ENCODE assay signal across 8 cellular contexts in genomic region chr5:141878771-141879759, GRCh38. TPM values are rescaled to one million over a fixed set of nuclear protein-coding genes. Genes with fewer than 3 reads are reported as not detected.
DNase-seq lines count a peak whose midpoint lies in the region; ATAC-seq and TF ChIP-seq lines count a peak whose summit lies in the region.

No MANE protein-coding gene starts in this region.

- peak overlapping the region; percentile 37 to 47 for H3K4me3 ChIP-seq in aorta (ENCODE audit: low read length in 2 of 2)

- H3K27ac ChIP-seq in aorta (ENCODE audit: low read depth in 1 of 2, low read length in 2 of 2), result no peak overlapping the region

- intact Hi-C loops in aorta (cut with DNase I), result loop anchor here (1.0 to 5.0 kb wide), 4 partner anchors 83 to 186 kb away; no protein-coding TSS in a partner anchor

- TF ChIP-seq CTCF in GM13977 (IDR thresholded peaks at IDR 0.05; ENCODE audit: extremely low read depth, insufficient read depth, missing control alignments), result peak; percentile 95

- DNase-seq in GM13977 (ENCODE audit: low spot score) (peak; percentile 87), NCI-H187 treated with DMSO at 0.1 percent for 48 hours (lab: John Stamatoyannopoulos, UW) (peak; percentile 74), T-helper 9 cell (peak; percentile 88), astrocyte of the hippocampus (ENCODE audit: low read depth, low spot score) (peak; percentile 95), hippocampal formation (lab: John Stamatoyannopoulos, UW) (peak; percentile 93 to 96), renal cortical epithelial cell (ENCODE audit: low read depth) (peak; percentile 89), aorta (peak; percentile 93 to 94)

- H3K9me3 ChIP-seq in aorta (ENCODE audit: control insufficient read depth, low read length), result no peaks in the 10 kb centered on the region

- ATAC-seq in HG02938 (IDR thresholded peaks at IDR 0.05; ENCODE audit: unreplicated experiment), result peak; percentile 84
- ATAC-seq in aorta (ENCODE audit: low FRiP score), result peak; percentile 93

- peaks cover 0 to 1% of the 10 kb centered on the region in 2 donors for H3K4me1 ChIP-seq in aorta (ENCODE audit: control insufficient read depth in 1 of 2, insufficient read depth in 2 of 2, low read length in 2 of 2)

- WGBS in aorta, 2 donors, result 0% methylated on average over 39 to 41 of the region's 41 CpGs

- in situ Hi-C loops in GM13977 (cut with MboI; ENCODE audit: low pct_unique_long_range_greater_than_20kb, low sequenced_read_pairs, unreplicated experiment), result no loop called here

- H3K36me3 ChIP-seq in aorta (ENCODE audit: control insufficient read depth in 1 of 2, insufficient read depth in 2 of 2, low read length in 1 of 2), result no peaks in the 10 kb centered on the region

- no peaks in the 10 kb centered on the region for H3K27me3 ChIP-seq in aorta (ENCODE audit: control insufficient read depth in 1 of 2, insufficient read depth in 2 of 2, low read length in 1 of 2)

RNA-seq across cellular contexts. Expression of gene PCDH1, which starts 0.9 kb away (rescaled TPM):
- total RNA-seq in renal cortical epithelial cell, result 10.6 and 20.8 TPM in 2 replicates
- 10 to 100 TPM; 29.4 to 41.9 TPM for total RNA-seq in aorta
- polyA plus RNA-seq in aorta, result 1 to 10 TPM; 1.4 to 2.5 TPM

RNA-seq across cellular contexts. Expression of gene DELE1, which starts 44.6 kb away (rescaled TPM):
- 32.8 and 52.9 TPM in 2 replicates for total RNA-seq in renal cortical epithelial cell
- 100 to 1,000 TPM in 1 of 2 donors, 10 to 100 TPM in 1; 75.5 to 100 TPM for total RNA-seq in aorta
- polyA plus RNA-seq in aorta, result 10 to 100 TPM; 25.0 to 79.6 TPM
